ENCODE assay signal across 12 cellular contexts in genomic region chr10:119377905-119378736, GRCh38.
A peak's percentile ranks its signal among the peaks of the same experiment; 100 is the strongest.
DNase-seq lines count a peak whose midpoint lies in the region; ATAC-seq and TF ChIP-seq lines count a peak whose summit lies in the region.
"Had no signal": no experiment of that assay in that cellular context is flagged by ENCODE, and none has a peak within 500 bp of the region (broad histone marks: within the 10 kb centered on the region; RNA-seq: fewer than 3 reads in every experiment).

No MANE protein-coding gene starts in this region.

- no peaks in the 10 kb centered on the region for H3K27me3 Mint-ChIP-seq in natural killer cell (ENCODE audit: low read depth in 2 of 2)

- ATAC-seq in Right ventricle myocardium inferior (peak; percentile 80), natural killer cell (no peak)

- H3K4me1 Mint-ChIP-seq in natural killer cell = peaks cover 54 to 70% of the 10 kb centered on the region in 2 donors

- H3K27ac Mint-ChIP-seq in natural killer cell = no peak overlapping the region

- H3K9me3 Mint-ChIP-seq in natural killer cell = no peaks in the 10 kb centered on the region

- no peak for DNase-seq in Right ventricle myocardium inferior (ENCODE audit: missing footprints)
- DNase-seq in cardiac septum (ENCODE audit: low spot score) = no peak
- no peak for DNase-seq in astrocyte of the cerebellum (ENCODE audit: low read depth)
- DNase-seq in medulla oblongata (ENCODE audit: extremely low spot score) = peak; percentile 53
- DNase-seq in stimulated activated CD8-positive, alpha-beta memory T cell treated with anti-CD3 and anti-CD28 coated beads, Interleukin-4, amount 100 ng/mL, for 48 hours = no peak
- no peak for DNase-seq in natural killer cell
- no peak for DNase-seq in islet precursor cell
- no peak for DNase-seq in NAMALWA (ENCODE audit: low spot score)
- DNase-seq: activated CD4-positive, alpha-beta T cell treated with anti-CD3 and anti-CD28 coated beads for 1 hour; NCI-H774; stimulated activated CD4-positive, alpha-beta T cell treated with anti-CD3 and anti-CD28 coated beads, Interleukin-4, amount 100 ng/mL, for 24 hours had no signal

- H3K4me3 Mint-ChIP-seq in natural killer cell = no peak overlapping the region

- peak overlapping the region; percentile 33 for H3K4me3 ChIP-seq in astrocyte of the cerebellum (ENCODE audit: low read depth, low read length)
- H3K4me3 ChIP-seq: SK-N-MC had no signal

- TF ChIP-seq CTCF in astrocyte of the cerebellum (IDR thresholded peaks at IDR 0.05; ENCODE audit: low read depth, low read length, missing control alignments) = no peak
- no peak for TF ChIP-seq CTCF in natural killer cell (IDR thresholded peaks at IDR 0.05)

- intact Hi-C loops in Right ventricle myocardium inferior (cut with DNase I) (loop anchor here (2.0 to 5.0 kb wide), 2 partner anchors 17 to 36 kb away; no protein-coding TSS in a partner anchor), cardiac septum (cut with DNase I) (loop anchor here (2.0 kb wide), 1 partner anchor 19 kb away; no protein-coding TSS in a partner anchor), natural killer cell (cut with micrococcal nuclease) (no loop called here)

- no peaks in the 10 kb centered on the region for H3K36me3 Mint-ChIP-seq in natural killer cell

- in situ Hi-C loops in astrocyte of the cerebellum (cut with HindIII; ENCODE audit: low sequenced_read_pairs) = no loop called here
